Comparison of ENCODE assay signal across 8 cellular contexts in the genomic region with DNA sequence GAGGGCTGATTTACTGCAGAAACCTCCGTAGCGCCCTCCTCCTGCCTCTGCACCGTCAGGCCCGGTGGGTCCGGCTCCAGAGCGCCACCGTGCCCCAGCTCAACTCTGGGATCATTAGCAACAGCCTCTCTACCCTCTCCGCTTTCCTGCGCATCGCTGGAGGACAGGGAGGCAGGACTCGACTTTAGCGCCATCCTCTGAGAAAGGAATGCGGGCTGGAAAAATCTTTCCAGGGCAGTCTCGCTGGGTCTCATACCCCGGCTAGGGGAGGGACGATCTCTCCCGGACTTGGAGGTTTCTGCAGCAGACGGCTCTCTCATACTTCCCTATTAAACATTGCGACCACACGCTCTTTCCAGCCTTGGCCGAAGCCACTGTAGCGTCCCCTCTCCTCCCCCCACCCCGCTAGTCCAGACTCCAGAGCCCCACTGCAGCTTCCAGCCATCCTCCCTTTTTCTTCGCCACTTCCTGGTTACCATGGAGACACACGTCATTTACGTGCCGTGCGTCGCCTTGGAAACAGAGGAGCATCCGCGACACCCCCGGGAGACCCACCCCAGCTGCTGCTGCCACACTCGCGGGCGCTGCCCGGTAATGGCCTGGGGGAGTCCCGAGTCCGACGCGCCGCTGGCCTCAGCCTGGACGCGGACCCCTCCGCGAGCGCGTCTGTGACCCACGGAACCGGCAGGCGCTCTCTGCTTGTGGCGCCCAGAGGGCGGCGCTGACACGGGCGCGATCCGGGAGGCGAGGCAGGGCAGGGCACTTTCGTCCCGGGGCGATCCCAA. TPM values are rescaled to one million over a fixed set of nuclear protein-coding genes. Genes with fewer than 3 reads are reported as not detected.
DNase-seq lines count a peak whose midpoint lies in the region; ATAC-seq and TF ChIP-seq lines count a peak whose summit lies in the region.

A gene (plus strand): TSS at position 554 of the 785 bp plus-strand sequence. CDS start 479 bp downstream, outside the sequence.

- H3K9me2 ChIP-seq in Karpas-422 (replicated peaks; ENCODE audit: insufficient read depth, low read length) = no peaks in the 10 kb centered on the region

- ATAC-seq in GM21576 (IDR thresholded peaks at IDR 0.05; ENCODE audit: unreplicated experiment) (peak; percentile 62), Right ventricle myocardium inferior (peak; percentile 81)
- ATAC-seq in activated naive CD4-positive, alpha-beta T cell treated with anti-CD3 and anti-CD28 coated beads, Interleukin-2, amount 50 U/mL, for 72 hours = peak; percentile 76 to 88

- H4K20me1 ChIP-seq in Karpas-422 (ENCODE audit: insufficient read depth, low read depth, low read length) = no peaks in the 10 kb centered on the region
- H4K20me1 ChIP-seq in osteoblast (ENCODE audit: insufficient read depth, low read length) = no peaks in the 10 kb centered on the region

- WGBS in thyroid gland, 2 donors = 1 to 2% methylated on average over 33 to 34 of the region's 61 CpGs

- H3K27me3 ChIP-seq in Karpas-422 (ENCODE audit: low read length) (no peaks in the 10 kb centered on the region), osteoblast (ENCODE audit: insufficient read depth, low read length) (peaks cover 50% of the 10 kb centered on the region), thyroid gland (peaks cover 6% of the 10 kb centered on the region)

- H3K9me3 ChIP-seq in Karpas-422 (ENCODE audit: low read length) = no peaks in the 10 kb centered on the region
- no peaks in the 10 kb centered on the region for H3K9me3 ChIP-seq in SK-N-MC (ENCODE audit: low read depth, low read length)
- H3K9me3 ChIP-seq in osteoblast (ENCODE audit: low read depth, low read length) = no peaks in the 10 kb centered on the region
- no peaks in the 10 kb centered on the region for H3K9me3 ChIP-seq in thyroid gland

- H3K27ac ChIP-seq in Karpas-422 (ENCODE audit: low read length) (no peak within 1 kb of the TSS), SK-N-MC (no peak within 1 kb of the TSS), osteoblast (ENCODE audit: low read depth, low read length) (no peak within 1 kb of the TSS), thyroid gland (no peak within 1 kb of the TSS)

- no peak for TF ChIP-seq POLR2A in thyroid gland (IDR thresholded peaks at IDR 0.05)

- H3K9me3 Mint-ChIP-seq in activated naive CD4-positive, alpha-beta T cell treated with anti-CD3 and anti-CD28 coated beads, Interleukin-2, amount 50 U/mL, for 72 hours = no peaks in the 10 kb centered on the region

- DNase-seq in DMS153 (lab: John Stamatoyannopoulos, UW) = peak; percentile 63
- peak; percentile 94 for DNase-seq in Karpas-422
- no peak for DNase-seq in SK-N-MC (ENCODE audit: low read depth, low spot score)
- DNase-seq in activated naive CD4-positive, alpha-beta T cell treated with anti-CD3 and anti-CD28 coated beads, Interleukin-2, amount 50 U/mL, for 72 hours (ENCODE audit: low spot score in 2 of 2) = peak; percentile 63 to 76
- DNase-seq in Right ventricle myocardium inferior (ENCODE audit: missing footprints) = peak; percentile 83
- peak; percentile 85 for DNase-seq in osteoblast (ENCODE audit: insufficient read length, low spot score, missing footprints)
- peak; percentile 17 to 19 for DNase-seq in thyroid gland

- H3K9ac ChIP-seq in Karpas-422 (ENCODE audit: low read length) = peak within 1 kb of the TSS; percentile 76
- H3K9ac ChIP-seq in SK-N-MC (ENCODE audit: insufficient read length) = no peak within 1 kb of the TSS

- H3K36me3 ChIP-seq in Karpas-422 (ENCODE audit: insufficient read depth, low read length) = no peaks in the 10 kb centered on the region
- no peaks in the 10 kb centered on the region for H3K36me3 ChIP-seq in SK-N-MC (ENCODE audit: insufficient read depth, low read length)
- no peaks in the 10 kb centered on the region for H3K36me3 ChIP-seq in osteoblast (ENCODE audit: insufficient read depth, low read length)
- H3K36me3 ChIP-seq in thyroid gland = no peaks in the 10 kb centered on the region

- H3K36me3 Mint-ChIP-seq in activated naive CD4-positive, alpha-beta T cell treated with anti-CD3 and anti-CD28 coated beads, Interleukin-2, amount 50 U/mL, for 72 hours = no peaks in the 10 kb centered on the region

- H2AFZ ChIP-seq in Karpas-422 (ENCODE audit: low read length) = peak within 1 kb of the TSS; percentile 97
- H2AFZ ChIP-seq in osteoblast (ENCODE audit: low read length) = peak within 1 kb of the TSS; percentile 93

- H3K4me3 ChIP-seq in Karpas-422 (ENCODE audit: low read length) (peak within 1 kb of the TSS; percentile 85), SK-N-MC (peak within 1 kb of the TSS; percentile 86), osteoblast (ENCODE audit: insufficient read depth, low read length) (peak within 1 kb of the TSS; percentile 78), thyroid gland (replicated peaks in 1 of 3) (peak within 1 kb of the TSS; percentile 7 to 40 (median 17))

- H3K4me2 ChIP-seq in Karpas-422 (ENCODE audit: low read depth, low read length, poor library complexity, severe bottlenecking) (peak within 1 kb of the TSS; percentile 84), osteoblast (ENCODE audit: insufficient read depth, low read length) (peak within 1 kb of the TSS; percentile 89)

- no peaks in the 10 kb centered on the region for H3K79me2 ChIP-seq in Karpas-422 (ENCODE audit: low read length)
- no peaks in the 10 kb centered on the region for H3K79me2 ChIP-seq in osteoblast (ENCODE audit: insufficient read depth, low read length)

- peak within 1 kb of the TSS; percentile 7 to 75 for H3K27ac Mint-ChIP-seq in activated naive CD4-positive, alpha-beta T cell treated with anti-CD3 and anti-CD28 coated beads, Interleukin-2, amount 50 U/mL, for 72 hours

- H3K4me1 ChIP-seq in Karpas-422 (ENCODE audit: low read length) = peaks cover 40% of the 10 kb centered on the region
- H3K4me1 ChIP-seq in osteoblast (ENCODE audit: insufficient read depth, low read length) = peaks cover 6% of the 10 kb centered on the region
- peaks cover 19 to 23% of the 10 kb centered on the region in 2 donors for H3K4me1 ChIP-seq in thyroid gland

- TF ChIP-seq CTCF in osteoblast (IDR thresholded peaks at IDR 0.05; ENCODE audit: extremely low read depth, low read depth, low read length) (peak; percentile 26), thyroid gland (IDR thresholded peaks at IDR 0.05) (peak in 2 of 6 experiments; percentile 6 to 18)

- intact Hi-C loops in Right ventricle myocardium inferior (cut with DNase I) = no loop called here
- intact Hi-C loops in thyroid gland (cut with DNase I) = loop anchor here (10.0 kb wide), 1 partner anchor 172 kb away; a partner anchor contains a TSS

RNA-seq across cellular contexts. Expression of the gene that starts here (rescaled TPM):
- total RNA-seq in Karpas-422 (2014; rRNA removed; shearing (Covaris generic); ENCODE audit: low replicate concordance) = 1.2 and 2.5 TPM in 2 replicates
- under 1 TPM; 0.25 to 0.64 TPM for total RNA-seq in activated naive CD4-positive, alpha-beta T cell treated with anti-CD3 and anti-CD28 coated beads, Interleukin-2, amount 50 U/mL, for 72 hours
- total RNA-seq in Right ventricle myocardium inferior (1.0 TPM), osteoblast (under 0.01 TPM in 1 of 2 replicates, not detected in the other), thyroid gland (under 1 TPM in 2 of 4 donors, not detected in 2; 0.44 to 0.54 TPM)

Comparison
In these comparisons a context has a peak if more than half of its experiments do, and no peak if none do; other contexts are left out.
1. Peak in DNase-seq and ATAC-seq in activated naive CD4-positive, alpha-beta T cell treated with anti-CD3 and anti-CD28 coated beads, Interleukin-2, amount 50 U/mL, for 72 hours; RNA of the gene not detected or under 1 TPM.
2. Peak in DNase-seq, H3K4me3 ChIP-seq and H3K4me2 ChIP-seq in osteoblast; RNA of the gene not detected or under 1 TPM.
3. Peak in DNase-seq and H3K4me3 ChIP-seq in thyroid gland; RNA of the gene not detected or under 1 TPM.
4. H3K4me3 ChIP-seq: peak in every context shown above with its lines; median percentile 86 in SK-N-MC; 85 in Karpas-422; 78 in osteoblast; 17 in thyroid gland.